2 cellular contexts compared by ENCODE assay signal in genomic region chr4:118816538-118817177, GRCh38.
TF ChIP-seq lines count a peak whose summit lies in the region.

No MANE protein-coding gene starts in this region.

TF ChIP-seq in IMR-90, 13 proteins besides CTCF, POLR2A, EP300 and RAD21:
- no peak for TF ChIP-seq ELK1 (IDR thresholded peaks at IDR 0.05; ENCODE audit: borderline replicate concordance, low read depth, low read length)
- peak; percentile 62 for TF ChIP-seq MAFK (IDR thresholded peaks at IDR 0.05; ENCODE audit: low read depth, low read length)

TF ChIP-seq in K562, 482 proteins besides CTCF, POLR2A, EP300 and RAD21:
- TF ChIP-seq TCFL5 (CRISPR knock-in tag; conservative IDR thresholded peaks at IDR 0.05) (no peak), NRF1 (conservative IDR thresholded peaks at IDR 0.05 in 1 of 2, IDR thresholded peaks at IDR 0.05 in 1 of 2) (no peak), ZNF282 (CRISPR knock-in tag; IDR thresholded peaks at IDR 0.05) (no peak), E2F3 (CRISPR knock-in tag; IDR thresholded peaks at IDR 0.05) (no peak), KHSRP (IDR thresholded peaks at IDR 0.05) (no peak), ZNF449 (CRISPR knock-in tag; IDR thresholded peaks at IDR 0.05) (no peak), ZNF175 (CRISPR knock-in tag; IDR thresholded peaks at IDR 0.05; ENCODE audit: low read depth) (no peak), ZNF707 (CRISPR knock-in tag; conservative IDR thresholded peaks at IDR 0.05) (no peak), RREB1 (CRISPR knock-in tag; IDR thresholded peaks at IDR 0.05) (no peak), FOSL1 (tag; conservative IDR thresholded peaks at IDR 0.05) (peak; percentile 81), GABPA (tag; conservative IDR thresholded peaks at IDR 0.05; ENCODE audit: low read depth) (peak; percentile 31; the same call in 1 of the 2 replicates), RCOR1 (IDR thresholded peaks at IDR 0.05; ENCODE audit: borderline replicate concordance in 1 of 2, low read depth in 2 of 2, low read length in 2 of 2) (0 out of 4 replicates have a peak, but pooled peaks of 1 of the 2 experiments have one; percentile 9), HBP1 (CRISPR knock-in tag; IDR thresholded peaks at IDR 0.05) (no peak), ARID1B (IDR thresholded peaks at IDR 0.05) (0 out of 2 replicates have a peak, but pooled peaks have one; percentile 13), ATF3 (IDR thresholded peaks at IDR 0.05) (0 out of 2 replicates have a peak, but pooled peaks have one; percentile 12), ATF3 (CRISPR knock-in tag; conservative IDR thresholded peaks at IDR 0.05) (no peak), CLOCK (CRISPR knock-in tag; IDR thresholded peaks at IDR 0.05; ENCODE audit: borderline replicate concordance) (no peak), HCFC1 (IDR thresholded peaks at IDR 0.05; ENCODE audit: low read depth, low read length) (no peak), MAFG (tag; conservative IDR thresholded peaks at IDR 0.05) (peak; percentile 70), SMARCE1 (IDR thresholded peaks at IDR 0.05) (no peak), ZNF165 (CRISPR knock-in tag; IDR thresholded peaks at IDR 0.05; ENCODE audit: borderline replicate concordance) (no peak), C11orf30 (IDR thresholded peaks at IDR 0.05; ENCODE audit: low read depth) (peak; percentile 79), SNRNP70 (optimal IDR thresholded peaks at IDR 0.05; ENCODE audit: low read depth, low read length) (no peak), CREM (IDR thresholded peaks at IDR 0.05; ENCODE audit: low read depth) (0 out of 2 replicates have a peak, but pooled peaks have one; percentile 21), MEIS2 (IDR thresholded peaks at IDR 0.05; ENCODE audit: partially characterized antibody) (peak; percentile 7), ZNF316 (IDR thresholded peaks at IDR 0.05) (peak; percentile 87), JUND (IDR thresholded peaks at IDR 0.05; ENCODE audit: borderline replicate concordance, low read depth, low read length) (0 out of 2 replicates have a peak, but pooled peaks have one; percentile 19), JUND (tag; IDR thresholded peaks at IDR 0.05; ENCODE audit: borderline replicate concordance, low read depth, low read length) (peak; percentile 21; the same call in 1 of the 3 replicates), GABPB1 (CRISPR knock-in tag; IDR thresholded peaks at IDR 0.05) (no peak)
